ENCODE assay signal across 25 cellular contexts in the genomic region with DNA sequence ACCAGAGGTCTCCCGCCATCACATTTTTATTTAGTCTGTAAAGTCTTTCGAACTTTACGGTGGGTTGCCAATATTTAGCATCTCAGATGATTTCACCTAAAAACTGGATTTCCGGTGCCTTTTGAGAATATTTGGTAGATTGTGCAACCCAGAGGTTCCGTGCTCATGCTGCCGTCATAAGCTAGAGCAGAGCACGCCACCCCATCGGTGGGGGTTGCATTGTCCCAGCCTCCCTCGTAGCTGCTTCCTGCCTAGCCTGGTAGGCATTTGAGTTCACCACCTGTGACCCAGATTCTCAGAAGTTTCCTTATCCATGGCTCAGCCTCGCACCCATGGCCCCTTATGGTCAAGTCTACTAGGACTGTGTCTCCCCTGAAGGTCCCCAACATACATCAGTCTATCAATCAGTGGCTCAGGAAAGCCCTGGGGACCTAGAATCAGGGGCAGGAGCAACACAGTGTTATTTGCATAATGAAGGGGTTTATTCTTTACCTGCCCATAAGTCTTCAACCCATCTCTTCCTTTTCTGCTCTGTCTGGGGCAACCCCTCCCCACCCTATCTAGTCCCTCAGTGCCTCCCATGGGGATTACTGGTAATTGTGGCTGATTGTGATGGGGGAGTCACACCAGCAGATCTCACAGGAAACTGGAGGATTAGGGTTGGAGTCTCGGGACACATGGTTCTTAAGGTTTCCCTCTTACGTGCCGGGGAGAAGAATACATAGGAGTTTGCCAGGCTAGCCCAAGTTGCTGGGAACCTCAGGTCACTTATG.
"Had no signal": no experiment of that assay in that cellular context is flagged by ENCODE, and none has a peak within 500 bp of the region (broad histone marks: within the 10 kb centered on the region; RNA-seq: fewer than 3 reads in every experiment).

No MANE protein-coding gene starts in this region.

- DNase-seq: activated B cell treated with CpG ODN at 0.5 μM for 24 hours; activated CD4-positive, alpha-beta T cell treated with anti-CD3 and anti-CD28 coated beads, Interleukin-2, amount 50 U/mL, for 4 hours; activated effector memory CD4-positive, alpha-beta T cell treated with Interleukin-2 at 50 U/mL for 16 hours; activated naive CD4-positive, alpha-beta T cell treated with Interleukin-2 at 50 U/mL for 16 hours; activated T-cell treated with anti-CD3 and anti-CD28 coated beads for 4 hours; body of pancreas; dermis blood vessel endothelial cell; effector CD4-positive, alpha-beta T cell; esophagus squamous epithelium; foreskin melanocyte; kidney glomerular epithelial cell; lower lobe of right lung; mesenchymal stem cell; natural killer cell; stimulated activated CD4-positive, alpha-beta T cell treated with anti-CD3 and anti-CD28 coated beads, Interleukin-15, amount 100 ng/mL, for 24 hours; stimulated activated CD4-positive, alpha-beta T cell treated with anti-CD3 and anti-CD28 coated beads, Interleukin-2, amount 100 ng/mL, for 24 hours; stimulated activated naive CD4-positive, alpha-beta T cell; T1000 had no signal

- H3K9ac ChIP-seq: neural progenitor cell had no signal

- H3K27ac ChIP-seq: body of pancreas, epithelial cell of prostate, esophagus squamous epithelium, lower lobe of right lung, neural progenitor cell, right atrium auricular region, suprapubic skin, tibial nerve had no signal

- H3K9me3 ChIP-seq: body of pancreas, esophagus squamous epithelium, lower lobe of right lung, right atrium auricular region, suprapubic skin, tibial nerve had no signal

- H3K4me1 ChIP-seq: body of pancreas, esophagus squamous epithelium, lower lobe of right lung, right atrium auricular region, suprapubic skin, tibial nerve had no signal

- H3K4me1 Mint-ChIP-seq: activated B cell treated with CpG ODN at 0.5 μM for 24 hours, natural killer cell had no signal

- H3K9me3 Mint-ChIP-seq: activated B cell treated with CpG ODN at 0.5 μM for 24 hours, natural killer cell had no signal

- H3K4me3 Mint-ChIP-seq: activated B cell treated with CpG ODN at 0.5 μM for 24 hours; activated naive CD8-positive, alpha-beta T cell; natural killer cell; neural progenitor cell had no signal

- H3K4me2 ChIP-seq: neural progenitor cell, smooth muscle cell had no signal

- H3K27ac Mint-ChIP-seq: activated B cell treated with CpG ODN at 0.5 μM for 24 hours; activated naive CD8-positive, alpha-beta T cell; natural killer cell; neural progenitor cell had no signal

- H3K4me3 ChIP-seq: body of pancreas, esophagus squamous epithelium, lower lobe of right lung, neural progenitor cell, right atrium auricular region, smooth muscle cell, suprapubic skin, tibial nerve had no signal

- H3K36me3 ChIP-seq: esophagus squamous epithelium, lower lobe of right lung, neural progenitor cell, right atrium auricular region, suprapubic skin, tibial nerve had no signal

- H3K36me3 Mint-ChIP-seq: activated naive CD8-positive, alpha-beta T cell; natural killer cell; neural progenitor cell had no signal

- H3K27me3 ChIP-seq: body of pancreas, neural progenitor cell, right atrium auricular region, tibial nerve had no signal
